1 cellular context compared by ENCODE assay signal in genomic region chr7:1516586-1517251, GRCh38.
TF ChIP-seq lines count a peak whose summit lies in the region.

No MANE protein-coding gene starts in this region.

TF ChIP-seq in HepG2, 621 proteins besides CTCF, POLR2A, EP300 and RAD21 (continues in another document):
- TF ChIP-seq ZMYM4 (CRISPR knock-in tag; IDR thresholded peaks at IDR 0.05) (no peak), ZFP36L2 (CRISPR knock-in tag; IDR thresholded peaks at IDR 0.05) (no peak), PRDM10 (CRISPR knock-in tag; IDR thresholded peaks at IDR 0.05; ENCODE audit: low read depth) (peak; percentile 28; the same call in 1 of the 2 replicates), MYPOP (CRISPR knock-in tag; IDR thresholded peaks at IDR 0.05) (no peak), ZNF572 (CRISPR knock-in tag; IDR thresholded peaks at IDR 0.05) (no peak), ZNF761 (CRISPR knock-in tag; conservative IDR thresholded peaks at IDR 0.05) (0 out of 2 replicates have a peak, but pooled peaks have one; percentile 43), ZNF614 (CRISPR knock-in tag; IDR thresholded peaks at IDR 0.05; ENCODE audit: borderline replicate concordance) (no peak), ARID2 (CRISPR knock-in tag; IDR thresholded peaks at IDR 0.05; ENCODE audit: borderline replicate concordance) (no peak), ZNF879 (CRISPR knock-in tag; IDR thresholded peaks at IDR 0.05) (no peak), SKI (IDR thresholded peaks at IDR 0.05; ENCODE audit: partially characterized antibody) (no peak), HNRNPK (IDR thresholded peaks at IDR 0.05; ENCODE audit: low read depth, low read length, poor library complexity, severe bottlenecking) (no peak), HOXA3 (CRISPR knock-in tag; IDR thresholded peaks at IDR 0.05) (peak; percentile 39; the same call in 1 of the 2 replicates), FOXO1 (CRISPR knock-in tag; IDR thresholded peaks at IDR 0.05) (no peak), ELF1 (CRISPR knock-in tag; IDR thresholded peaks at IDR 0.05) (0 out of 2 replicates have a peak, but pooled peaks have one; percentile 26), PAXIP1 (CRISPR knock-in tag; conservative IDR thresholded peaks at IDR 0.05) (no peak), MAFG (CRISPR knock-in tag; IDR thresholded peaks at IDR 0.05) (no peak), JDP2 (CRISPR knock-in tag; IDR thresholded peaks at IDR 0.05; ENCODE audit: borderline replicate concordance) (no peak), ZNF383 (CRISPR knock-in tag; IDR thresholded peaks at IDR 0.05; ENCODE audit: borderline replicate concordance) (no peak), ETS1 (CRISPR knock-in tag; IDR thresholded peaks at IDR 0.05) (no peak), RFX5 (IDR thresholded peaks at IDR 0.05; ENCODE audit: low read depth, low read length) (no peak), ZFP91 (CRISPR knock-in tag; IDR thresholded peaks at IDR 0.05; ENCODE audit: borderline replicate concordance) (no peak), ZSCAN29 (CRISPR knock-in tag; conservative IDR thresholded peaks at IDR 0.05) (no peak), IRF1 (CRISPR knock-in tag; IDR thresholded peaks at IDR 0.05; ENCODE audit: low read depth) (no peak), ZNF597 (CRISPR knock-in tag; IDR thresholded peaks at IDR 0.05) (no peak), ZNF687 (CRISPR knock-in tag; IDR thresholded peaks at IDR 0.05) (peak; percentile 36), SIX4 (CRISPR knock-in tag; IDR thresholded peaks at IDR 0.05) (no peak), ZNF296 (CRISPR knock-in tag; conservative IDR thresholded peaks at IDR 0.05) (no peak), ONECUT2 (CRISPR knock-in tag; IDR thresholded peaks at IDR 0.05) (no peak), ETV5 (CRISPR knock-in tag; IDR thresholded peaks at IDR 0.05; ENCODE audit: borderline replicate concordance) (peak; percentile 44; the same call in 1 of the 2 replicates), MXD3 (CRISPR knock-in tag; IDR thresholded peaks at IDR 0.05) (no peak), EHMT2 (IDR thresholded peaks at IDR 0.05; ENCODE audit: borderline replicate concordance, low read depth, low read length) (no peak), HBP1 (CRISPR knock-in tag; IDR thresholded peaks at IDR 0.05; ENCODE audit: low read depth) (no peak), SRSF1 (optimal IDR thresholded peaks at IDR 0.05; ENCODE audit: low read depth, low read length) (no peak), MAX (IDR thresholded peaks at IDR 0.05) (no peak), TBX2 (CRISPR knock-in tag; IDR thresholded peaks at IDR 0.05; ENCODE audit: borderline replicate concordance) (no peak), KDM1A (CRISPR knock-in tag; IDR thresholded peaks at IDR 0.05) (no peak), FOXP1 (IDR thresholded peaks at IDR 0.05) (no peak), FOXP1 (CRISPR knock-in tag; IDR thresholded peaks at IDR 0.05) (peak; percentile 11; the same call in 1 of the 2 replicates), ZNF160 (CRISPR knock-in tag; IDR thresholded peaks at IDR 0.05) (no peak), REXO4 (CRISPR knock-in tag; IDR thresholded peaks at IDR 0.05; ENCODE audit: borderline replicate concordance) (no peak), ATF2 (CRISPR knock-in tag; IDR thresholded peaks at IDR 0.05) (no peak)
